Comparison of ENCODE assay signal across 18 cellular contexts in the genomic region with DNA sequence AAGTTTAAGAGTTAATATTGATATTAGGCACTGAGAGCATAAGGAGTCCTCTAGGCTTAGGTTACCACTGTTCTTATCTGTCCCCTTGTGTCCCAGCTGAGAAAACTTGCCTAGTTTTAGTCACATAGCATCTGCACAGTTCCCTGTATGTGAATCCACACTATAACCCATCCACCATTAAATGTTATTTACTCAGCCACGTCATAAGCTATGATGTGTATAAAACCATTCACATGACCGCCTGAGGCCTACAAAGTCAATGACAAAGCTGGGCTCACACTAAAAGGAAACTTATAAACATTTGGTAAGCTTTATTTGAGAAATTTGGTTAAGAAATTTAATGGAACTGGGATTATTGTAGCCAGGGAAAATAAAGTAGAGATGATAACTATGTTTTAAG.
"Had no signal": no experiment of that assay in that cellular context is flagged by ENCODE, and none has a peak within 500 bp of the region (broad histone marks: within the 10 kb centered on the region; RNA-seq: fewer than 3 reads in every experiment).

No MANE protein-coding gene starts in this region.

- ATAC-seq: heart right ventricle; left cardiac atrium; left lung; naive thymus-derived CD8-positive, alpha-beta T cell; right cardiac atrium; stimulated activated naive B cell treated with anti-CD40 and anti-IgM and Interleukin-4, amounts not matched to agents 10 μg/mL and 1 μg/mL and 100 μg/mL, for 72 hours had no signal

- DNase-seq: dorsolateral prefrontal cortex; effector CD4-positive, alpha-beta T cell; glutamatergic neuron; heart right ventricle; hippocampal formation; left cardiac atrium; left lung; mammary epithelial cell; mesendoderm; naive thymus-derived CD8-positive, alpha-beta T cell; nephron progenitor cell; nucleus accumbens; right cardiac atrium; small intestine; stimulated activated CD4-positive, alpha-beta T cell treated with anti-CD3 and anti-CD28 coated beads, Interleukin-15, amount 100 ng/mL, for 24 hours; stimulated activated CD4-positive, alpha-beta T cell treated with anti-CD3 and anti-CD28 coated beads, Interleukin-2, amount 100 ng/mL, for 48 hours; stimulated activated naive B cell treated with anti-CD40 and anti-IgM and Interleukin-4, amounts not matched to agents 10 μg/mL and 1 μg/mL and 100 μg/mL, for 72 hours; upper lobe of left lung had no signal
